In genomic region chr2:41234093-41234492, GRCh38 we compare ENCODE assay signal across 21 cellular contexts.
"Had no signal": no experiment of that assay in that cellular context is flagged by ENCODE, and none has a peak within 500 bp of the region (broad histone marks: within the 10 kb centered on the region; RNA-seq: fewer than 3 reads in every experiment).

No MANE protein-coding gene starts in this region.

- H3K4me3 ChIP-seq: esophagus squamous epithelium, gastroesophageal sphincter, mucosa of descending colon, spleen, tibial artery, upper lobe of left lung, vagina had no signal

- H3K9me3 ChIP-seq: esophagus squamous epithelium, neutrophil, upper lobe of left lung, vagina had no signal

- H3K4me3 Mint-ChIP-seq: dendritic cell treated with granulocyte-macrophage colony-stimulating factor and Interleukin-4, amounts not matched to agents 40 ng/mL and 50 ng/mL, for 4 days; effector memory CD8-positive, alpha-beta T cell; natural killer cell; stimulated activated memory B cell treated with anti-CD40 and anti-IgM and Interleukin-4, amounts not matched to agents 10 μg/mL and 1 μg/mL and 100 μg/mL, for 72 hours; stimulated activated naive CD8-positive, alpha-beta T cell treated with anti-CD3 and anti-CD28 coated beads, Interleukin-15, Interleukin-2, amounts not matched to agents 100 ng/mL and 50 ng/mL, for 24 hours had no signal

- H3K27me3 ChIP-seq: esophagus squamous epithelium, gastroesophageal sphincter, neutrophil, spleen, tibial artery, vagina had no signal

- H3K27ac ChIP-seq: esophagus squamous epithelium, gastroesophageal sphincter, neutrophil, spleen, tibial artery, upper lobe of left lung, vagina had no signal

- H3K27me3 Mint-ChIP-seq: dendritic cell treated with granulocyte-macrophage colony-stimulating factor and Interleukin-4, amounts not matched to agents 40 ng/mL and 50 ng/mL, for 4 days; effector memory CD8-positive, alpha-beta T cell; stimulated activated memory B cell treated with anti-CD40 and anti-IgM and Interleukin-4, amounts not matched to agents 10 μg/mL and 1 μg/mL and 100 μg/mL, for 72 hours; stimulated activated naive CD8-positive, alpha-beta T cell treated with anti-CD3 and anti-CD28 coated beads, Interleukin-15, Interleukin-2, amounts not matched to agents 100 ng/mL and 50 ng/mL, for 24 hours had no signal

- H3K36me3 Mint-ChIP-seq: natural killer cell; stimulated activated memory B cell treated with anti-CD40 and anti-IgM and Interleukin-4, amounts not matched to agents 10 μg/mL and 1 μg/mL and 100 μg/mL, for 72 hours had no signal

- H3K27ac Mint-ChIP-seq: dendritic cell treated with granulocyte-macrophage colony-stimulating factor and Interleukin-4, amounts not matched to agents 40 ng/mL and 50 ng/mL, for 4 days; effector memory CD8-positive, alpha-beta T cell; natural killer cell; stimulated activated memory B cell treated with anti-CD40 and anti-IgM and Interleukin-4, amounts not matched to agents 10 μg/mL and 1 μg/mL and 100 μg/mL, for 72 hours; stimulated activated naive CD8-positive, alpha-beta T cell treated with anti-CD3 and anti-CD28 coated beads, Interleukin-15, Interleukin-2, amounts not matched to agents 100 ng/mL and 50 ng/mL, for 24 hours had no signal

- H3K4me1 Mint-ChIP-seq: natural killer cell; stimulated activated memory B cell treated with anti-CD40 and anti-IgM and Interleukin-4, amounts not matched to agents 10 μg/mL and 1 μg/mL and 100 μg/mL, for 72 hours had no signal

- H3K4me1 ChIP-seq: esophagus squamous epithelium, gastroesophageal sphincter, spleen, tibial artery, upper lobe of left lung, vagina had no signal

- DNase-seq: effector memory CD8-positive, alpha-beta T cell; esophagus squamous epithelium; foreskin fibroblast; glutamatergic neuron; islet precursor cell; mammary epithelial cell; mucosa of descending colon; natural killer cell; posterior cingulate gyrus; spleen; stimulated activated CD4-positive, alpha-beta T cell treated with anti-CD3 and anti-CD28 coated beads, Interleukin-15, amount 100 ng/mL, for 24 hours; stimulated activated CD4-positive, alpha-beta T cell treated with anti-CD3 and anti-CD28 coated beads, Interleukin-1b, Interleukin-23, amount 100 ng/mL, for 48 hours; stimulated activated CD4-positive, alpha-beta T cell treated with anti-CD3 and anti-CD28 coated beads, Interleukin-4, amount 100 ng/mL, for 24 hours; tibial artery; upper lobe of left lung had no signal

- H3K36me3 ChIP-seq: esophagus squamous epithelium, gastroesophageal sphincter, neutrophil, spleen, tibial artery, upper lobe of left lung, vagina had no signal
